30 cellular contexts compared by ENCODE assay signal in the genomic region with DNA sequence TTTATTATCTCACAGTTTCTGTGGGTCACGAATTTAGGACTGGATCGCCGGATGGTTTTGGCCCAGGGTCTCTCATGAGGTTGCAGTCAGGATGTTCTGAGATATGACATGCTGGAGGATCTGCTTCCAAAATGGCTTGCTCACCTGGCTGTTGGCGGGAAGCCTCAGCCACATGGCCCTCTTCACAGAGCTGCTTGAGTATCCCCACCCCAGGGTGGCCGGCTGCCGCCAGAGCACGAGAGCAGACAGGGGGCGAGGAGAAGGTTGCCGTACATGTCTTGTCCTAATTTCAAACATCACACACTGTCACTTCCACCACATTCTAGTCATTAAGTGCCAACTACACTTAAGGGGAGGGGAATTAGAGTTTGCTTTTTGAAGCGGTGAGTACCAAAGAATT.
"Had no signal": no experiment of that assay in that cellular context is flagged by ENCODE, and none has a peak within 500 bp of the region (broad histone marks: within the 10 kb centered on the region; RNA-seq: fewer than 3 reads in every experiment).

No MANE protein-coding gene starts in this region.

- FAIRE-seq: small intestine, urothelium cell line had no signal

- H3K36me3 ChIP-seq: neural progenitor cell, ovary, right lobe of liver, sigmoid colon, stomach, thoracic aorta, thyroid gland, tibial nerve, upper lobe of left lung, vagina had no signal

- H3K9me3 Mint-ChIP-seq: natural killer cell treated with Interleukin-12 subunit alpha and Interleukin-12 subunit beta and Interleukin-15 and Interleukin-18, amount 100 ng/mL, for 72 hours had no signal

- H3K4me1 ChIP-seq: parathyroid adenoma, psoas muscle, right lobe of liver, sigmoid colon, stomach, thyroid gland, tibial nerve, upper lobe of left lung, vagina had no signal

- H3K9me3 ChIP-seq: ovary, right lobe of liver, sigmoid colon, thyroid gland, vagina had no signal

- DNase-seq: naive thymus-derived CD4-positive, alpha-beta T cell; nephron progenitor cell; occipital lobe; ovary; posterior cingulate gyrus; psoas muscle; right lobe of liver; sigmoid colon; small intestine; stimulated activated CD4-positive, alpha-beta T cell treated with anti-CD3 and anti-CD28 coated beads, Interleukin-15, amount 100 ng/mL, for 24 hours; stimulated activated CD4-positive, alpha-beta T cell treated with anti-CD3 and anti-CD28 coated beads, Interleukin-2, amount 100 ng/mL, for 24 hours; stimulated activated CD4-positive, alpha-beta T cell treated with anti-CD3 and anti-CD28 coated beads, Interleukin-2, amount 100 ng/mL, for 48 hours; stimulated activated CD4-positive, alpha-beta T cell treated with anti-CD3 and anti-CD28 coated beads, Interleukin-4, amount 100 ng/mL, for 24 hours; stimulated activated naive B cell treated with anti-CD40 and anti-IgM and Interleukin-4, amounts not matched to agents 10 μg/mL and 1 μg/mL and 100 μg/mL, for 72 hours; stimulated activated naive CD4-positive, alpha-beta T cell treated with Interleukin-2 at 50 U/mL for 16 hours; stomach; thyroid gland; trophoblast cell had no signal

- H3K27ac Mint-ChIP-seq: natural killer cell treated with Interleukin-12 subunit alpha and Interleukin-12 subunit beta and Interleukin-15 and Interleukin-18, amount 100 ng/mL, for 72 hours; neural progenitor cell; progenitor cell of endocrine pancreas; stimulated activated effector memory CD8-positive, alpha-beta T cell treated with anti-CD3 and anti-CD28 coated beads, Interleukin-12 subunit alpha, Interleukin-12 subunit beta, amount 100 ng/mL, for 72 hours; stimulated activated naive B cell treated with anti-CD40 and anti-IgM and Interleukin-4, amounts not matched to agents 10 μg/mL and 1 μg/mL and 100 μg/mL, for 72 hours; stimulated activated naive CD8-positive, alpha-beta T cell treated with anti-CD3 and anti-CD28 coated beads, Interleukin-15, Interleukin-2, amounts not matched to agents 100 ng/mL and 50 ng/mL, for 24 hours had no signal

- H3K36me3 Mint-ChIP-seq: natural killer cell treated with Interleukin-12 subunit alpha and Interleukin-12 subunit beta and Interleukin-15 and Interleukin-18, amount 100 ng/mL, for 72 hours; neural progenitor cell; stimulated activated effector memory CD8-positive, alpha-beta T cell treated with anti-CD3 and anti-CD28 coated beads, Interleukin-12 subunit alpha, Interleukin-12 subunit beta, amount 100 ng/mL, for 72 hours; stimulated activated naive B cell treated with anti-CD40 and anti-IgM and Interleukin-4, amounts not matched to agents 10 μg/mL and 1 μg/mL and 100 μg/mL, for 72 hours had no signal

- H3K27ac ChIP-seq: neural progenitor cell, ovary, parathyroid adenoma, psoas muscle, right lobe of liver, sigmoid colon, stomach, thoracic aorta, thyroid gland, tibial nerve, upper lobe of left lung, vagina had no signal

- H3K27me3 ChIP-seq: neural progenitor cell, ovary, right lobe of liver, sigmoid colon, stomach, thyroid gland, tibial nerve, upper lobe of left lung, vagina had no signal

- H2AFZ ChIP-seq: neural progenitor cell, parathyroid adenoma had no signal

- H3K4me3 ChIP-seq: neural progenitor cell, ovary, psoas muscle, right lobe of liver, sigmoid colon, stomach, thoracic aorta, thyroid gland, tibial nerve, upper lobe of left lung, vagina had no signal

- H3K4me2 ChIP-seq: neural progenitor cell had no signal

- H3K4me3 Mint-ChIP-seq: naive thymus-derived CD4-positive, alpha-beta T cell; natural killer cell treated with Interleukin-12 subunit alpha and Interleukin-12 subunit beta and Interleukin-15 and Interleukin-18, amount 100 ng/mL, for 72 hours; nephron progenitor cell; neural progenitor cell; stimulated activated effector memory CD8-positive, alpha-beta T cell treated with anti-CD3 and anti-CD28 coated beads, Interleukin-12 subunit alpha, Interleukin-12 subunit beta, amount 100 ng/mL, for 72 hours; stimulated activated naive B cell treated with anti-CD40 and anti-IgM and Interleukin-4, amounts not matched to agents 10 μg/mL and 1 μg/mL and 100 μg/mL, for 72 hours; stimulated activated naive CD8-positive, alpha-beta T cell treated with anti-CD3 and anti-CD28 coated beads, Interleukin-15, Interleukin-2, amounts not matched to agents 100 ng/mL and 50 ng/mL, for 24 hours had no signal

- H3K79me2 ChIP-seq: parathyroid adenoma had no signal

- H3K4me1 Mint-ChIP-seq: naive thymus-derived CD4-positive, alpha-beta T cell; stimulated activated effector memory CD8-positive, alpha-beta T cell treated with anti-CD3 and anti-CD28 coated beads, Interleukin-12 subunit alpha, Interleukin-12 subunit beta, amount 100 ng/mL, for 72 hours; stimulated activated naive B cell treated with anti-CD40 and anti-IgM and Interleukin-4, amounts not matched to agents 10 μg/mL and 1 μg/mL and 100 μg/mL, for 72 hours had no signal

- H3K27me3 Mint-ChIP-seq: progenitor cell of endocrine pancreas; stimulated activated naive B cell treated with anti-CD40 and anti-IgM and Interleukin-4, amounts not matched to agents 10 μg/mL and 1 μg/mL and 100 μg/mL, for 72 hours; stimulated activated naive CD8-positive, alpha-beta T cell treated with anti-CD3 and anti-CD28 coated beads, Interleukin-15, Interleukin-2, amounts not matched to agents 100 ng/mL and 50 ng/mL, for 24 hours had no signal

- ATAC-seq: naive thymus-derived CD4-positive, alpha-beta T cell; natural killer cell treated with Interleukin-12 subunit alpha and Interleukin-12 subunit beta and Interleukin-15 and Interleukin-18, amount 100 ng/mL, for 72 hours; psoas muscle; right cardiac atrium; right lobe of liver; stimulated activated effector memory CD8-positive, alpha-beta T cell treated with anti-CD3 and anti-CD28 coated beads, Interleukin-12 subunit alpha, Interleukin-12 subunit beta, amount 100 ng/mL, for 72 hours; stimulated activated naive B cell treated with anti-CD40 and anti-IgM and Interleukin-4, amounts not matched to agents 10 μg/mL and 1 μg/mL and 100 μg/mL, for 72 hours had no signal

- H3K9ac ChIP-seq: neural progenitor cell, parathyroid adenoma had no signal
